Comparison of ENCODE assay signal across 16 cellular contexts in genomic region chr19:3781603-3782002, GRCh38. TPM values are rescaled to one million over a fixed set of nuclear protein-coding genes. Genes with fewer than 3 reads are reported as not detected.
DNase-seq lines count a peak whose midpoint lies in the region; ATAC-seq, FAIRE-seq and TF ChIP-seq lines count a peak whose summit lies in the region.
"Had no signal": no experiment of that assay in that cellular context is flagged by ENCODE, and none has a peak within 500 bp of the region (broad histone marks: within the 10 kb centered on the region; RNA-seq: fewer than 3 reads in every experiment).

No MANE protein-coding gene starts in this region.

- H3K27ac ChIP-seq in HepG2 (ENCODE audit: extremely low read length, insufficient read depth, low read length), result no peak overlapping the region
- H3K27ac ChIP-seq in right lobe of liver, result no peak overlapping the region
- H3K27ac ChIP-seq in endodermal cell (ENCODE audit: low read depth, low read length), result no peak overlapping the region
- H3K27ac ChIP-seq in subcutaneous abdominal adipose tissue (ENCODE audit: low read depth, low read length), result no peak overlapping the region
- H3K27ac ChIP-seq: BLaER1 had no signal

- H3K4me3 ChIP-seq in HepG2 (replicated peaks in 1 of 3; ENCODE audit: insufficient read depth in 1 of 3, low read depth in 2 of 3, low read length in 3 of 3) (no peak overlapping the region), right lobe of liver (no peak overlapping the region), endodermal cell (ENCODE audit: low read length) (no peak overlapping the region), subcutaneous abdominal adipose tissue (ENCODE audit: low read depth in 1 of 5, low read length in 5 of 5) (peak overlapping the region in 4 of 5 donors; percentile 5 to 36 (median 16))
- H3K4me3 ChIP-seq: BLaER1, HAP-1 had no signal

- in situ Hi-C loops in HepG2 (cut with HindIII; ENCODE audit: extremely low pct_ligation_motif_present, low pct_unique_long_range_greater_than_20kb), result no loop called here

- peaks cover 18% of the 10 kb centered on the region for H3K9me3 ChIP-seq in HepG2 (ENCODE audit: low read length)
- peaks cover 0 to 11% (median 0%) of the 10 kb centered on the region in 4 donors for H3K9me3 ChIP-seq in right lobe of liver
- H3K9me3 ChIP-seq in endodermal cell (ENCODE audit: control insufficient read depth, low read length), result peaks cover 20% of the 10 kb centered on the region
- H3K9me3 ChIP-seq in subcutaneous abdominal adipose tissue (ENCODE audit: control insufficient read depth in 5 of 5, low read length in 5 of 5), result peaks cover 14 to 28% (median 24%) of the 10 kb centered on the region in 5 donors

- peaks cover 41% of the 10 kb centered on the region for H3K27me3 Mint-ChIP-seq in endodermal cell (ENCODE audit: insufficient read depth)
- H3K27me3 Mint-ChIP-seq in activated naive CD4-positive, alpha-beta T cell treated with anti-CD3 and anti-CD28 coated beads, Interleukin-2, amount 10 ng/mL, durations not matched to agents 7 days and 5 days, result peaks cover 19% of the 10 kb centered on the region

- WGBS in HepG2 (ENCODE audit: low lambda C conversion rate), result 68% methylated on average over 2 of the region's 2 CpGs
- WGBS in right lobe of liver (ENCODE audit: insufficient coverage, low coverage, low lambda C conversion rate, missing lambda C conversion rate), result 100% methylated on average over 2 of the region's 2 CpGs
- 98% methylated on average over 2 of the region's 2 CpGs; no CpG with 5 or more reads in 1 of the 2 experiments for WGBS in endodermal cell (ENCODE audit: insufficient coverage in 1 of 2, insufficient read length in 1 of 2), 2 experiments

- H3K36me3 ChIP-seq in HepG2 (replicated peaks in 1 of 2; ENCODE audit: control insufficient read depth in 1 of 2, insufficient read depth in 2 of 2, low read length in 2 of 2) (no peaks in the 10 kb centered on the region), right lobe of liver (no peaks in the 10 kb centered on the region), endodermal cell (ENCODE audit: control insufficient read depth, insufficient read depth, low read length) (no peaks in the 10 kb centered on the region), subcutaneous abdominal adipose tissue (ENCODE audit: control insufficient read depth in 5 of 5, insufficient read depth in 5 of 5, low read length in 5 of 5) (no peaks in the 10 kb centered on the region)
- H3K36me3 ChIP-seq: BLaER1 had no signal

- no peaks in the 10 kb centered on the region for H4K20me1 ChIP-seq in HepG2 (ENCODE audit: insufficient read depth, low read length)

- H2AFZ ChIP-seq in HepG2 (ENCODE audit: low read length), result no peak overlapping the region

- no peak for TF ChIP-seq RAD21 in HepG2 (CRISPR knock-in tag; IDR thresholded peaks at IDR 0.05)

- no peaks in the 10 kb centered on the region for H3K4me1 Mint-ChIP-seq in endodermal cell
- peaks cover 18% of the 10 kb centered on the region for H3K4me1 Mint-ChIP-seq in activated naive CD4-positive, alpha-beta T cell treated with anti-CD3 and anti-CD28 coated beads, Interleukin-2, amount 10 ng/mL, durations not matched to agents 7 days and 5 days

- H3K27me3 ChIP-seq in HepG2 (ENCODE audit: control insufficient read depth in 1 of 2, insufficient read depth in 2 of 2, low read length in 2 of 2) (peaks cover 8 to 30% of the 10 kb centered on the region in 2 experiments; a peak in 4 of 5 replicates), right lobe of liver (no peaks in the 10 kb centered on the region), endodermal cell (ENCODE audit: control insufficient read depth, insufficient read depth, low read length, poor library complexity, severe bottlenecking) (peaks cover 25% of the 10 kb centered on the region), subcutaneous abdominal adipose tissue (ENCODE audit: control insufficient read depth in 5 of 5, insufficient read depth in 4 of 5, low read length in 5 of 5) (peaks cover 4 to 37% (median 23%) of the 10 kb centered on the region in 5 donors)

- intact Hi-C loops in HepG2 (cut with micrococcal nuclease; ENCODE audit: unreplicated experiment) (no loop called here), right lobe of liver (cut with DNase I) (loop anchor here in 1 of 2 donors (10.0 kb wide), 1 partner anchor 433 kb away; no protein-coding TSS in a partner anchor)

- no peak overlapping the region for H3K27ac Mint-ChIP-seq in endodermal cell
- H3K27ac Mint-ChIP-seq in activated naive CD4-positive, alpha-beta T cell treated with anti-CD3 and anti-CD28 coated beads, Interleukin-2, amount 10 ng/mL, durations not matched to agents 7 days and 5 days, result no peak overlapping the region

- H3K9ac ChIP-seq in HepG2 (ENCODE audit: insufficient read depth, low read depth, low read length), result no peak overlapping the region
- H3K9ac ChIP-seq in endodermal cell (ENCODE audit: extremely low read depth, low read length, poor library complexity, severe bottlenecking), result no peak overlapping the region
- no peak overlapping the region for H3K9ac ChIP-seq in subcutaneous abdominal adipose tissue (ENCODE audit: low read length in 5 of 5)
- H3K9ac ChIP-seq: BLaER1 had no signal

- TF ChIP-seq POLR2A in HepG2 (IDR thresholded peaks at IDR 0.05; ENCODE audit: insufficient read depth in 1 of 2, low read depth in 2 of 2, low read length in 2 of 2) (no peak), right lobe of liver (IDR thresholded peaks at IDR 0.05) (no peak)

- H3K4me1 ChIP-seq in HepG2 (ENCODE audit: insufficient read depth, low read length) (0 out of 2 replicates have a peak, but pooled peaks cover 5% of the 10 kb centered on the region), right lobe of liver (no peaks in the 10 kb centered on the region), endodermal cell (ENCODE audit: control insufficient read depth, insufficient read depth, low read length) (no peaks in the 10 kb centered on the region), subcutaneous abdominal adipose tissue (ENCODE audit: control insufficient read depth in 5 of 5, insufficient read depth in 5 of 5, low read length in 5 of 5) (peaks cover 0 to 8% (median 0%) of the 10 kb centered on the region in 5 donors)
- H3K4me1 ChIP-seq: HAP-1 had no signal

- H3K36me3 Mint-ChIP-seq in endodermal cell (ENCODE audit: low read depth), result peaks cover 9% of the 10 kb centered on the region
- peaks cover 32% of the 10 kb centered on the region for H3K36me3 Mint-ChIP-seq in activated naive CD4-positive, alpha-beta T cell treated with anti-CD3 and anti-CD28 coated beads, Interleukin-2, amount 10 ng/mL, durations not matched to agents 7 days and 5 days

- TF ChIP-seq CTCF in HepG2 (CRISPR knock-in tag; IDR thresholded peaks at IDR 0.05) (no peak), right lobe of liver (IDR thresholded peaks at IDR 0.05) (no peak), endodermal cell (conservative IDR thresholded peaks at IDR 0.05) (no peak)

- TF ChIP-seq EP300 in HepG2 (IDR thresholded peaks at IDR 0.05; ENCODE audit: low read depth in 2 of 2, low read length in 2 of 2) (no peak), HepG2 (CRISPR knock-in tag; IDR thresholded peaks at IDR 0.05; ENCODE audit: borderline replicate concordance) (no peak)

- POLR2A ChIA-PET in HepG2 (lab: Yijun Ruan, JAX), result no interaction called here

- ATAC-seq in HepG2, result no peak
- ATAC-seq in right lobe of liver, result no peak

- H3K4me2 ChIP-seq in HepG2 (ENCODE audit: low read depth, low read length), result no peak overlapping the region
- H3K4me2 ChIP-seq: BLaER1 had no signal

- DNase-seq in HepG2 (ENCODE audit: low spot score), result no peak
- DNase-seq in right lobe of liver, result no peak
- DNase-seq in endodermal cell, result peak; percentile 32
- DNase-seq in activated naive CD4-positive, alpha-beta T cell treated with anti-CD3 and anti-CD28 coated beads, Interleukin-2, amount 10 ng/mL, durations not matched to agents 7 days and 5 days, result no peak
- DNase-seq in COR-L47 (lab: John Stamatoyannopoulos, UW), result no peak
- DNase-seq: 8988T; AML-193; CD8-positive, alpha-beta memory T cell; DMS53; GF-D8; IMR-90 had no signal

- H3K4me3 Mint-ChIP-seq in endodermal cell, result no peak overlapping the region
- H3K4me3 Mint-ChIP-seq in activated naive CD4-positive, alpha-beta T cell treated with anti-CD3 and anti-CD28 coated beads, Interleukin-2, amount 10 ng/mL, durations not matched to agents 7 days and 5 days, result no peak overlapping the region

- H3K79me2 ChIP-seq in HepG2 (ENCODE audit: insufficient read depth, low read length), result no peaks in the 10 kb centered on the region

- FAIRE-seq in HepG2 (lab: Jason Lieb, UNC), result no peak
- FAIRE-seq: GM19239, H1 had no signal

- CTCF ChIA-PET in HepG2 (lab: Yijun Ruan, JAX; ENCODE audit: low intra/inter-chr PET ratio, low total read pairs), result no interaction called here
- CTCF ChIA-PET in activated naive CD4-positive, alpha-beta T cell treated with anti-CD3 and anti-CD28 coated beads, Interleukin-2, amount 10 ng/mL, durations not matched to agents 7 days and 5 days (lab: Charles Lee), result no interaction called here

- BruUV-seq in HepG2 (replicated peaks; lab: Mats Ljungman, UMichigan), result no TSS peak

- H3K9me3 Mint-ChIP-seq in endodermal cell, result peaks cover 21% of the 10 kb centered on the region
- peaks cover 20% of the 10 kb centered on the region for H3K9me3 Mint-ChIP-seq in activated naive CD4-positive, alpha-beta T cell treated with anti-CD3 and anti-CD28 coated beads, Interleukin-2, amount 10 ng/mL, durations not matched to agents 7 days and 5 days

RNA-seq across cellular contexts. Expression of gene MATK, which starts 4.6 kb away (rescaled TPM):
- total RNA-seq in HepG2 (2016; rRNA removed; fragmentation: Illumina TruSeq; extraction: Trizol), result not detected in 2 replicates
- total RNA-seq in HepG2 (2016; cell fraction: cytosol; rRNA removed; fragmentation: Illumina TruSeq; extraction: Trizol; ENCODE audit: low read depth), result not detected in 2 replicates
- not detected in 2 replicates for total RNA-seq in HepG2 (2016; cell fraction: insoluble cytoplasmic fraction; rRNA removed; fragmentation: Illumina TruSeq; extraction: Trizol)
- not detected in 2 replicates for total RNA-seq in HepG2 (2016; cell fraction: membrane; rRNA removed; fragmentation: Illumina TruSeq; extraction: Trizol)
- not detected in 2 replicates for total RNA-seq in HepG2 (2016; cell fraction: nucleus; rRNA removed; fragmentation: Illumina TruSeq; extraction: Trizol)
- 0.09 TPM in 2 replicates for polyA plus RNA-seq in HepG2 (2011; rRNA removed)
- polyA plus RNA-seq in HepG2 (2011; cell fraction: cytosol; rRNA removed), result 0.11 and 0.14 TPM in 2 replicates
- 0.32 TPM in 1 of 2 replicates, not detected in the other for polyA plus RNA-seq in HepG2 (2011; cell fraction: nucleus; rRNA removed)
- not detected in 2 replicates for polyA plus RNA-seq in HepG2 (2012)
- 0.07 TPM in 1 of 2 replicates, not detected in the other for polyA plus RNA-seq in HepG2 (2016; cell fraction: cytosol; fragmentation: Illumina TruSeq; extraction: Trizol; ENCODE audit: low read depth)
- not detected in 2 replicates for polyA plus RNA-seq in HepG2 (2016; cell fraction: insoluble cytoplasmic fraction; fragmentation: Illumina TruSeq; extraction: Trizol; ENCODE audit: low read depth)
- not detected in 2 replicates for polyA plus RNA-seq in HepG2 (2016; cell fraction: membrane; fragmentation: Illumina TruSeq; extraction: Trizol; ENCODE audit: low read depth)
- polyA plus RNA-seq in HepG2 (2016; cell fraction: nucleus; fragmentation: Illumina TruSeq; extraction: Trizol; ENCODE audit: insufficient read depth, low read depth), result not detected in 2 replicates
- 0.42 and 31.9 TPM in 2 replicates for polyA minus RNA-seq in HepG2 (2011; rRNA and poly(A)+ RNA removed; ENCODE audit: low replicate concordance)
- 0.70 TPM in 1 of 2 replicates, not detected in the other for polyA minus RNA-seq in HepG2 (2011; cell fraction: cytosol; rRNA and poly(A)+ RNA removed)
- not detected in 2 replicates for polyA minus RNA-seq in HepG2 (2011; cell fraction: nucleus; rRNA and poly(A)+ RNA removed)
- total RNA-seq in right lobe of liver, result 1 to 10 TPM in 3 of 6 experiments, under 1 TPM in 3; 0.49 to 2.5 (median 0.90) TPM
- 1 to 10 TPM; 5.7 to 5.8 TPM for total RNA-seq in endodermal cell
- polyA plus RNA-seq in endodermal cell (2013, experiment 1 of 2), result 2.2 TPM
- 1.4 TPM for polyA plus RNA-seq in endodermal cell (2013, experiment 2 of 2)
- total RNA-seq: IMR-90 had no signal
- polyA plus RNA-seq: IMR-90 had no signal

RNA-seq across cellular contexts. Expression of gene RAX2, which starts 9.6 kb away (rescaled TPM):
- total RNA-seq in HepG2 (2016; rRNA removed; fragmentation: Illumina TruSeq; extraction: Trizol), result not detected in 2 replicates
- total RNA-seq in HepG2 (2016; cell fraction: cytosol; rRNA removed; fragmentation: Illumina TruSeq; extraction: Trizol; ENCODE audit: low read depth), result not detected in 2 replicates
- not detected in 2 replicates for total RNA-seq in HepG2 (2016; cell fraction: insoluble cytoplasmic fraction; rRNA removed; fragmentation: Illumina TruSeq; extraction: Trizol)
- total RNA-seq in HepG2 (2016; cell fraction: membrane; rRNA removed; fragmentation: Illumina TruSeq; extraction: Trizol), result not detected in 2 replicates
- not detected in 2 replicates for total RNA-seq in HepG2 (2016; cell fraction: nucleus; rRNA removed; fragmentation: Illumina TruSeq; extraction: Trizol)
- polyA plus RNA-seq in HepG2 (2011; rRNA removed), result not detected in 2 replicates
- not detected in 2 replicates for polyA plus RNA-seq in HepG2 (2011; cell fraction: cytosol; rRNA removed)
- not detected in 2 replicates for polyA plus RNA-seq in HepG2 (2011; cell fraction: nucleus; rRNA removed)
- not detected in 2 replicates for polyA plus RNA-seq in HepG2 (2012)
- not detected in 2 replicates for polyA plus RNA-seq in HepG2 (2016; cell fraction: cytosol; fragmentation: Illumina TruSeq; extraction: Trizol; ENCODE audit: low read depth)
- polyA plus RNA-seq in HepG2 (2016; cell fraction: insoluble cytoplasmic fraction; fragmentation: Illumina TruSeq; extraction: Trizol; ENCODE audit: low read depth), result not detected in 2 replicates
- polyA plus RNA-seq in HepG2 (2016; cell fraction: membrane; fragmentation: Illumina TruSeq; extraction: Trizol; ENCODE audit: low read depth), result not detected in 2 replicates
- polyA plus RNA-seq in HepG2 (2016; cell fraction: nucleus; fragmentation: Illumina TruSeq; extraction: Trizol; ENCODE audit: insufficient read depth, low read depth), result not detected in 2 replicates
- not detected in 2 replicates for polyA minus RNA-seq in HepG2 (2011; rRNA and poly(A)+ RNA removed; ENCODE audit: low replicate concordance)
- not detected in 2 replicates for polyA minus RNA-seq in HepG2 (2011; cell fraction: cytosol; rRNA and poly(A)+ RNA removed)
- polyA minus RNA-seq in HepG2 (2011; cell fraction: nucleus; rRNA and poly(A)+ RNA removed), result not detected in 2 replicates
- total RNA-seq in right lobe of liver, result not detected
- not detected for total RNA-seq in endodermal cell
- not detected for polyA plus RNA-seq in endodermal cell (2013, experiment 1 of 2)
- polyA plus RNA-seq in endodermal cell (2013, experiment 2 of 2), result not detected
- total RNA-seq: CD8-positive, alpha-beta memory T cell; H1; IMR-90 had no signal
- polyA plus RNA-seq: CD8-positive, alpha-beta memory T cell; IMR-90 had no signal

RNA-seq across cellular contexts. Expression of gene MRPL54, which starts 19.1 kb away (rescaled TPM):
- 66.9 and 85.6 TPM in 2 replicates for total RNA-seq in HepG2 (2016; rRNA removed; fragmentation: Illumina TruSeq; extraction: Trizol)
- 36.4 and 42.5 TPM in 2 replicates for total RNA-seq in HepG2 (2016; cell fraction: cytosol; rRNA removed; fragmentation: Illumina TruSeq; extraction: Trizol; ENCODE audit: low read depth)
- 71.3 and 95.8 TPM in 2 replicates for total RNA-seq in HepG2 (2016; cell fraction: insoluble cytoplasmic fraction; rRNA removed; fragmentation: Illumina TruSeq; extraction: Trizol)
- total RNA-seq in HepG2 (2016; cell fraction: membrane; rRNA removed; fragmentation: Illumina TruSeq; extraction: Trizol), result 34.6 and 39.3 TPM in 2 replicates
- total RNA-seq in HepG2 (2016; cell fraction: nucleus; rRNA removed; fragmentation: Illumina TruSeq; extraction: Trizol), result 17.6 and 22.0 TPM in 2 replicates
- polyA plus RNA-seq in HepG2 (2011; rRNA removed), result 36.8 and 37.2 TPM in 2 replicates
- 49.6 and 71.2 TPM in 2 replicates for polyA plus RNA-seq in HepG2 (2011; cell fraction: cytosol; rRNA removed)
- 14.2 and 18.6 TPM in 2 replicates for polyA plus RNA-seq in HepG2 (2011; cell fraction: nucleus; rRNA removed)
- polyA plus RNA-seq in HepG2 (2012), result 22.5 and 27.7 TPM in 2 replicates
- 36.7 and 39.3 TPM in 2 replicates for polyA plus RNA-seq in HepG2 (2016; cell fraction: cytosol; fragmentation: Illumina TruSeq; extraction: Trizol; ENCODE audit: low read depth)
- polyA plus RNA-seq in HepG2 (2016; cell fraction: insoluble cytoplasmic fraction; fragmentation: Illumina TruSeq; extraction: Trizol; ENCODE audit: low read depth), result 81.5 and 84.4 TPM in 2 replicates
- 25.3 and 29.3 TPM in 2 replicates for polyA plus RNA-seq in HepG2 (2016; cell fraction: membrane; fragmentation: Illumina TruSeq; extraction: Trizol; ENCODE audit: low read depth)
- polyA plus RNA-seq in HepG2 (2016; cell fraction: nucleus; fragmentation: Illumina TruSeq; extraction: Trizol; ENCODE audit: insufficient read depth, low read depth), result 29.4 and 38.4 TPM in 2 replicates
- 6.8 and 14.7 TPM in 2 replicates for polyA minus RNA-seq in HepG2 (2011; rRNA and poly(A)+ RNA removed; ENCODE audit: low replicate concordance)
- 6.7 and 10.6 TPM in 2 replicates for polyA minus RNA-seq in HepG2 (2011; cell fraction: cytosol; rRNA and poly(A)+ RNA removed)
- 4.5 and 6.2 TPM in 2 replicates for polyA minus RNA-seq in HepG2 (2011; cell fraction: nucleus; rRNA and poly(A)+ RNA removed)
- total RNA-seq in right lobe of liver, result 10 to 100 TPM; 52.5 to 81.2 (median 61.9) TPM
- 10 to 100 TPM; 38.1 to 38.9 TPM for total RNA-seq in endodermal cell
- 41.9 TPM for polyA plus RNA-seq in endodermal cell (2013, experiment 1 of 2)
- polyA plus RNA-seq in endodermal cell (2013, experiment 2 of 2), result 32.2 TPM

RNA-seq across cellular contexts. Expression of gene APBA3, which starts 20.1 kb away (rescaled TPM):
- total RNA-seq in HepG2 (2016; rRNA removed; fragmentation: Illumina TruSeq; extraction: Trizol) (12.9 and 14.3 TPM in 2 replicates), right lobe of liver (10 to 100 TPM; 10.1 to 24.1 (median 12.6) TPM), endodermal cell (10 to 100 TPM; 27.5 to 42.2 TPM)
- total RNA-seq in HepG2 (2016; cell fraction: cytosol; rRNA removed; fragmentation: Illumina TruSeq; extraction: Trizol; ENCODE audit: low read depth), result 5.4 and 8.4 TPM in 2 replicates
- total RNA-seq in HepG2 (2016; cell fraction: insoluble cytoplasmic fraction; rRNA removed; fragmentation: Illumina TruSeq; extraction: Trizol), result 12.1 and 15.3 TPM in 2 replicates
- total RNA-seq in HepG2 (2016; cell fraction: membrane; rRNA removed; fragmentation: Illumina TruSeq; extraction: Trizol), result 9.8 and 12.8 TPM in 2 replicates
- 10.6 and 14.8 TPM in 2 replicates for total RNA-seq in HepG2 (2016; cell fraction: nucleus; rRNA removed; fragmentation: Illumina TruSeq; extraction: Trizol)
- polyA plus RNA-seq in HepG2 (2011; rRNA removed), result 14.2 and 18.7 TPM in 2 replicates
- polyA plus RNA-seq in HepG2 (2011; cell fraction: cytosol; rRNA removed), result 6.1 and 12.7 TPM in 2 replicates
- polyA plus RNA-seq in HepG2 (2011; cell fraction: nucleus; rRNA removed), result 76.0 and 85.8 TPM in 2 replicates
- polyA plus RNA-seq in HepG2 (2012), result 6.8 and 9.1 TPM in 2 replicates
- 2.7 and 3.6 TPM in 2 replicates for polyA plus RNA-seq in HepG2 (2016; cell fraction: cytosol; fragmentation: Illumina TruSeq; extraction: Trizol; ENCODE audit: low read depth)
- polyA plus RNA-seq in HepG2 (2016; cell fraction: insoluble cytoplasmic fraction; fragmentation: Illumina TruSeq; extraction: Trizol; ENCODE audit: low read depth), result 9.5 and 10.3 TPM in 2 replicates
- 6.0 and 6.1 TPM in 2 replicates for polyA plus RNA-seq in HepG2 (2016; cell fraction: membrane; fragmentation: Illumina TruSeq; extraction: Trizol; ENCODE audit: low read depth)
- 28.0 and 28.5 TPM in 2 replicates for polyA plus RNA-seq in HepG2 (2016; cell fraction: nucleus; fragmentation: Illumina TruSeq; extraction: Trizol; ENCODE audit: insufficient read depth, low read depth)
- polyA minus RNA-seq in HepG2 (2011; rRNA and poly(A)+ RNA removed; ENCODE audit: low replicate concordance), result 14.2 and 22.9 TPM in 2 replicates
- 7.5 and 7.9 TPM in 2 replicates for polyA minus RNA-seq in HepG2 (2011; cell fraction: cytosol; rRNA and poly(A)+ RNA removed)
- 15.3 and 18.5 TPM in 2 replicates for polyA minus RNA-seq in HepG2 (2011; cell fraction: nucleus; rRNA and poly(A)+ RNA removed)
- 23.5 TPM for polyA plus RNA-seq in endodermal cell (2013, experiment 1 of 2)
- polyA plus RNA-seq in endodermal cell (2013, experiment 2 of 2), result 22.8 TPM

Comparison
In these comparisons a context has a peak if more than half of its experiments do, and no peak if none do; other contexts are left out.
1. H3K4me3 ChIP-seq: peak in subcutaneous abdominal adipose tissue (4 of 5); none in HepG2 (0 of 3), right lobe of liver (0 of 3) and endodermal cell (single experiment).